21 cellular contexts compared by ENCODE assay signal in genomic region chr10:70496341-70497119, GRCh38. TPM values are rescaled to one million over a fixed set of nuclear protein-coding genes. Genes with fewer than 3 reads are reported as not detected.
"Had no signal": no experiment of that assay in that cellular context is flagged by ENCODE, and none has a peak within 500 bp of the region (broad histone marks: within the 10 kb centered on the region; RNA-seq: fewer than 3 reads in every experiment).

No MANE protein-coding gene starts in this region.

- H3K27ac Mint-ChIP-seq: activated T-helper 1 cell treated with anti-CD3 and anti-CD28 coated beads, Interleukin-12 subunit alpha, Interleukin-12 subunit beta, Interleukin-2, Interleukin-4 antibody, amounts not matched to agents 30 ng/mL and 10 ng/mL and 1 ng/mL, durations not matched to agents 14 hours and 24 hours and 36 hours; neural progenitor cell; stimulated activated effector memory CD8-positive, alpha-beta T cell treated with anti-CD3 and anti-CD28 coated beads, Interleukin-12 subunit alpha, Interleukin-12 subunit beta, amount 100 ng/mL, for 72 hours; T-helper 17 cell had no signal

- H3K36me3 ChIP-seq: brain microvascular endothelial cell, heart left ventricle, neural progenitor cell, ovary, sigmoid colon, spleen, vagina, WERI-Rb-1 had no signal

- H3K4me1 ChIP-seq: vagina had no signal

- H3K4me3 ChIP-seq: heart left ventricle, lung, neural progenitor cell, ovary, sigmoid colon, spleen, vagina had no signal

- H3K27me3 ChIP-seq: brain microvascular endothelial cell, heart left ventricle, neural progenitor cell, ovary, sigmoid colon, spleen, vagina had no signal

- DNase-seq: activated CD4-positive, alpha-beta T cell treated with anti-CD3 and anti-CD28 coated beads for 4 hours; anterior cingulate cortex; brain microvascular endothelial cell; effector memory CD4-positive, alpha-beta T cell; heart left ventricle; left cardiac atrium; midbrain; ovary; sigmoid colon; spleen; stimulated activated CD4-positive, alpha-beta T cell treated with anti-CD3 and anti-CD28 coated beads, Interleukin-2, amount 100 ng/mL, for 24 hours; T-helper 17 cell; WERI-Rb-1 had no signal

- ATAC-seq: heart left ventricle; left cardiac atrium; stimulated activated effector memory CD8-positive, alpha-beta T cell treated with anti-CD3 and anti-CD28 coated beads, Interleukin-12 subunit alpha, Interleukin-12 subunit beta, amount 100 ng/mL, for 72 hours; T-helper 17 cell had no signal

- H3K4me3 Mint-ChIP-seq: activated T-helper 1 cell treated with anti-CD3 and anti-CD28 coated beads, Interleukin-12 subunit alpha, Interleukin-12 subunit beta, Interleukin-2, Interleukin-4 antibody, amounts not matched to agents 30 ng/mL and 10 ng/mL and 1 ng/mL, durations not matched to agents 14 hours and 24 hours and 36 hours; neural progenitor cell; stimulated activated effector memory CD8-positive, alpha-beta T cell treated with anti-CD3 and anti-CD28 coated beads, Interleukin-12 subunit alpha, Interleukin-12 subunit beta, amount 100 ng/mL, for 72 hours; T-helper 17 cell had no signal

- H3K9me3 ChIP-seq: heart left ventricle, ovary, sigmoid colon, spleen, vagina had no signal

- H3K9me3 Mint-ChIP-seq: activated T-helper 1 cell treated with anti-CD3 and anti-CD28 coated beads, Interleukin-12 subunit alpha, Interleukin-12 subunit beta, Interleukin-2, Interleukin-4 antibody, amounts not matched to agents 30 ng/mL and 10 ng/mL and 1 ng/mL, durations not matched to agents 14 hours and 24 hours and 36 hours; neural progenitor cell; stimulated activated effector memory CD8-positive, alpha-beta T cell treated with anti-CD3 and anti-CD28 coated beads, Interleukin-12 subunit alpha, Interleukin-12 subunit beta, amount 100 ng/mL, for 72 hours had no signal

- H3K27ac ChIP-seq: brain microvascular endothelial cell, epithelial cell of prostate, neural progenitor cell, ovary, vagina, WERI-Rb-1 had no signal

- H3K36me3 Mint-ChIP-seq: neural progenitor cell; stimulated activated effector memory CD8-positive, alpha-beta T cell treated with anti-CD3 and anti-CD28 coated beads, Interleukin-12 subunit alpha, Interleukin-12 subunit beta, amount 100 ng/mL, for 72 hours had no signal

RNA-seq across cellular contexts. Expression of gene NODAL, which starts 55.0 kb away (rescaled TPM):
- total RNA-seq: activated T-helper 1 cell treated with anti-CD3 and anti-CD28 coated beads, Interleukin-12 subunit alpha, Interleukin-12 subunit beta, Interleukin-2, Interleukin-4 antibody, amounts not matched to agents 30 ng/mL and 10 ng/mL and 1 ng/mL, durations not matched to agents 14 hours and 24 hours and 36 hours; fibroblast of lung; left cardiac atrium; lung; myocyte; ovary; sigmoid colon; spleen; T-helper 17 cell; vagina had no signal
- polyA plus RNA-seq: fibroblast of lung, heart left ventricle, lung, sigmoid colon, spleen had no signal
